Comparison of ENCODE assay signal across 22 cellular contexts in the genomic region with DNA sequence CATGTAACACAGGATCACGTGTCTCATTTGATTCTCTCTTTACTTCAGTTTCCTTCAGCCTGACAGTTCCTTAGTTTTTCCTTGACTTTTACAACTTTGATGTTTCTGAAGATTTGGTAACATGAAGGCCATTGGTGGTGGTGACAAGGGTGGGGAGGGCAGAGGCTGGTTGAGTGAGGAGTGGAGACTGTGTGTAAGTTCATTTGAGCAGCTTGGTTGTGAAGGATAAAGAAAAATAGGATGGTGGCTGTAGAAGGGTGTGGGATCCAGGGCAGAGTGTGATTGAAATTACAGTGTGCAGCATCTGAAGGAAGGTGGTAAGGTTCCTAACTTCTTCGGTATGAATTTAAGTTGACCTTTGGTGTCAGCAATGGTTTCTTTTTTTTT. TPM values are rescaled to one million over a fixed set of nuclear protein-coding genes. Genes with fewer than 3 reads are reported as not detected.
DNase-seq lines count a peak whose midpoint lies in the region; ATAC-seq, FAIRE-seq and TF ChIP-seq lines count a peak whose summit lies in the region.
"Had no signal": no experiment of that assay in that cellular context is flagged by ENCODE, and none has a peak within 500 bp of the region (broad histone marks: within the 10 kb centered on the region; RNA-seq: fewer than 3 reads in every experiment).

No MANE protein-coding gene starts in this region.

- no peak for FAIRE-seq in GM12892 (lab: Jason Lieb, UNC)

- no peaks in the 10 kb centered on the region for H3K27me3 Mint-ChIP-seq in activated CD4-positive, alpha-beta T cell treated with anti-CD3 and anti-CD28 coated beads, Interleukin-2, amount 10 ng/mL, durations not matched to agents 24 days and 14 days
- no peaks in the 10 kb centered on the region for H3K27me3 Mint-ChIP-seq in Caco-2 (ENCODE audit: insufficient read depth, unreplicated experiment)
- no peaks in the 10 kb centered on the region for H3K27me3 Mint-ChIP-seq in activated naive CD8-positive, alpha-beta T cell
- H3K27me3 Mint-ChIP-seq in memory B cell, result no peaks in the 10 kb centered on the region
- H3K27me3 Mint-ChIP-seq: B cell; stimulated activated memory B cell treated with anti-CD40 and anti-IgM and Interleukin-4, amounts not matched to agents 10 μg/mL and 1 μg/mL and 100 μg/mL, for 72 hours had no signal

- H3K36me3 Mint-ChIP-seq in activated CD4-positive, alpha-beta T cell treated with anti-CD3 and anti-CD28 coated beads, Interleukin-2, amount 10 ng/mL, durations not matched to agents 24 days and 14 days (ENCODE audit: low read depth), result peaks cover 55% of the 10 kb centered on the region
- H3K36me3 Mint-ChIP-seq in Caco-2 (ENCODE audit: insufficient read depth, unreplicated experiment) (peaks cover 60% of the 10 kb centered on the region), memory B cell (peaks cover 17% of the 10 kb centered on the region)
- peaks cover 4% of the 10 kb centered on the region for H3K36me3 Mint-ChIP-seq in activated naive CD8-positive, alpha-beta T cell

- no peaks in the 10 kb centered on the region for H3K36me3 ChIP-seq in Caco-2 (ENCODE audit: control insufficient read depth, insufficient read depth, low read length)

- BruUV-seq in Caco-2 (replicated peaks; lab: Mats Ljungman, UMichigan), result no TSS peak

- POLR2A ChIA-PET in Caco-2 (lab: Charles Lee), result no interaction called here

- no peaks in the 10 kb centered on the region for H3K27me3 ChIP-seq in Caco-2 (replicated peaks; ENCODE audit: control insufficient read depth, insufficient read depth, low read length)
- H3K27me3 ChIP-seq: adrenal gland, brain microvascular endothelial cell, foreskin keratinocyte, SJSA1 had no signal

- no peak for TF ChIP-seq CTCF in Caco-2 (IDR thresholded peaks at IDR 0.05; ENCODE audit: insufficient read depth in 1 of 2, low read depth in 1 of 2, low read length in 1 of 2, severe bottlenecking in 1 of 2, unreplicated experiment in 1 of 2)

- DNase-seq in activated CD4-positive, alpha-beta T cell treated with anti-CD3 and anti-CD28 coated beads, Interleukin-2, amount 10 ng/mL, durations not matched to agents 24 days and 14 days, result no peak
- no peak for DNase-seq in activated CD4-positive, alpha-beta T cell treated with anti-CD3 and anti-CD28 coated beads for 4 hours
- DNase-seq in Caco-2 (no peak), memory B cell (ENCODE audit: low spot score in 2 of 2) (no peak), GM12892 (ENCODE audit: insufficient read length) (no peak)
- DNase-seq in central memory CD4-positive, alpha-beta T cell, result no peak
- DNase-seq: activated T-cell treated with anti-CD3 and anti-CD28 coated beads, Interleukin-2, amount 50 U/mL, for 72 hours; adrenal gland; brain microvascular endothelial cell; effector CD8-positive, alpha-beta T cell; foreskin keratinocyte; H7; mesenchymal stem cell; NCI-H1436; NCI-H524 treated with DMSO at 0.1 percent for 48 hours; retina; WERI-Rb-1 had no signal

- ATAC-seq in memory B cell (ENCODE audit: low read depth), result no peak
- no peak for ATAC-seq in GM18909 (IDR thresholded peaks at IDR 0.05; ENCODE audit: poor library complexity, unreplicated experiment)
- ATAC-seq: foreskin keratinocyte; stimulated activated memory B cell treated with anti-CD40 and anti-IgM and Interleukin-4, amounts not matched to agents 10 μg/mL and 1 μg/mL and 100 μg/mL, for 72 hours had no signal

- H3K4me3 ChIP-seq in Caco-2 (ENCODE audit: low read depth, low read length), result no peak overlapping the region
- H3K4me3 ChIP-seq: adrenal gland, SJSA1 had no signal

- CTCF ChIA-PET in Caco-2 (lab: Charles Lee), result no interaction called here

- peaks cover 8% of the 10 kb centered on the region for H3K4me1 Mint-ChIP-seq in activated CD4-positive, alpha-beta T cell treated with anti-CD3 and anti-CD28 coated beads, Interleukin-2, amount 10 ng/mL, durations not matched to agents 24 days and 14 days
- H3K4me1 Mint-ChIP-seq in Caco-2 (ENCODE audit: low read depth, unreplicated experiment) (no peaks in the 10 kb centered on the region), memory B cell (peaks cover 5% of the 10 kb centered on the region)
- peaks cover 19% of the 10 kb centered on the region for H3K4me1 Mint-ChIP-seq in activated naive CD8-positive, alpha-beta T cell (ENCODE audit: low read depth)
- H3K4me1 Mint-ChIP-seq: B cell had no signal

- H3K4me3 Mint-ChIP-seq in activated CD4-positive, alpha-beta T cell treated with anti-CD3 and anti-CD28 coated beads, Interleukin-2, amount 10 ng/mL, durations not matched to agents 24 days and 14 days, result no peak overlapping the region
- H3K4me3 Mint-ChIP-seq in Caco-2 (ENCODE audit: unreplicated experiment), result no peak overlapping the region
- no peak overlapping the region for H3K4me3 Mint-ChIP-seq in activated naive CD8-positive, alpha-beta T cell
- no peak overlapping the region for H3K4me3 Mint-ChIP-seq in memory B cell
- H3K4me3 Mint-ChIP-seq: activated T-cell treated with anti-CD3 and anti-CD28 coated beads, Interleukin-2, amount 50 U/mL, for 72 hours; B cell; stimulated activated memory B cell treated with anti-CD40 and anti-IgM and Interleukin-4, amounts not matched to agents 10 μg/mL and 1 μg/mL and 100 μg/mL, for 72 hours had no signal

- peak overlapping the region; percentile 80 for H3K27ac Mint-ChIP-seq in activated CD4-positive, alpha-beta T cell treated with anti-CD3 and anti-CD28 coated beads, Interleukin-2, amount 10 ng/mL, durations not matched to agents 24 days and 14 days
- H3K27ac Mint-ChIP-seq in Caco-2 (ENCODE audit: unreplicated experiment) (peak overlapping the region; percentile 51), memory B cell (peak overlapping the region; percentile 77)
- H3K27ac Mint-ChIP-seq in activated naive CD8-positive, alpha-beta T cell, result peak overlapping the region; percentile 35
- H3K27ac Mint-ChIP-seq: B cell; stimulated activated memory B cell treated with anti-CD40 and anti-IgM and Interleukin-4, amounts not matched to agents 10 μg/mL and 1 μg/mL and 100 μg/mL, for 72 hours had no signal

- no peaks in the 10 kb centered on the region for H3K9me3 ChIP-seq in Caco-2
- H3K9me3 ChIP-seq: adrenal gland, SJSA1 had no signal

- H3K4me1 ChIP-seq in Caco-2, result no peaks in the 10 kb centered on the region
- H3K4me1 ChIP-seq: adrenal gland, foreskin keratinocyte had no signal

- TF ChIP-seq POLR2A in GM12892 (IDR thresholded peaks at IDR 0.05; ENCODE audit: low read depth, low read length), result no peak

- intact Hi-C loops in activated CD4-positive, alpha-beta T cell treated with anti-CD3 and anti-CD28 coated beads, Interleukin-2, amount 10 ng/mL, durations not matched to agents 24 days and 14 days (cut with micrococcal nuclease), result no loop called here
- intact Hi-C loops in Caco-2 (cut with micrococcal nuclease; ENCODE audit: unreplicated experiment), result no loop called here

- H3K9me3 Mint-ChIP-seq in activated CD4-positive, alpha-beta T cell treated with anti-CD3 and anti-CD28 coated beads, Interleukin-2, amount 10 ng/mL, durations not matched to agents 24 days and 14 days, result no peaks in the 10 kb centered on the region
- no peaks in the 10 kb centered on the region for H3K9me3 Mint-ChIP-seq in Caco-2 (ENCODE audit: unreplicated experiment)
- no peaks in the 10 kb centered on the region for H3K9me3 Mint-ChIP-seq in activated naive CD8-positive, alpha-beta T cell (ENCODE audit: low read depth)
- no peaks in the 10 kb centered on the region for H3K9me3 Mint-ChIP-seq in memory B cell
- H3K9me3 Mint-ChIP-seq: activated T-cell treated with anti-CD3 and anti-CD28 coated beads, Interleukin-2, amount 50 U/mL, for 72 hours; stimulated activated memory B cell treated with anti-CD40 and anti-IgM and Interleukin-4, amounts not matched to agents 10 μg/mL and 1 μg/mL and 100 μg/mL, for 72 hours had no signal

RNA-seq across cellular contexts. Expression of a gene that starts 20.4 kb away (rescaled TPM):
- 403 and 404 TPM in 2 replicates for total RNA-seq in activated CD4-positive, alpha-beta T cell treated with anti-CD3 and anti-CD28 coated beads, Interleukin-2, amount 10 ng/mL, durations not matched to agents 24 days and 14 days
- total RNA-seq in Caco-2 (2022), result 281 and 293 TPM in 2 replicates
- polyA plus RNA-seq in GM12892 (2012; ENCODE audit: missing spikeins), result 581 TPM
